Comparison of ENCODE assay signal across 7 cellular contexts in the genomic region with DNA sequence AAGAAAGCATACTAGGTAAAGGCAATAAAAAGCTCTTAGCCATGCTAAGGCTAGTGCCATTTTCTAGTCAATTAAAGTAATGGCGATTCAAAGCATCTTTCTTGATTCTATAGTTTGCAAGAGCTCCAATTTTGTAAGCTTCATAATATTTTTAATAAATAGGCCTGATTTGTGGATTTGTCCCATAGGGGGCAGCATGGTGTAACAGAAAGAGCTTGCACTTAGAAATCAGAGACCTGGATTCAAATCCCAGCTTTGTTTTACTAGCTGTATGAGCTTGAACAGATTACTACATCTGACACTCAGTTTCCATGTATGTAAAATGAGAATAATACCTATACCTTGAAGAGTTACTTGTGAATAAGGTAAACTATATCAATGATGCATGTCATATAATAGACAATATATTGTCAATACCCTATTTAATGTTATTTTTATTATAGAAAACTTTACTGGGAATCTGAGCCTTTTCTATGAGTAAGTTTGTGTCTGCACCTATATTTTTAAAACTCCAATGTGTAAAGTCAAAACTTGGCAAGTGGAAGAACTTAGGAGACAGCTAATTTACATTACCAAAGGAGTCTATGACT.
DNase-seq lines count a peak whose midpoint lies in the region; ATAC-seq lines count a peak whose summit lies in the region.

No MANE protein-coding gene starts in this region.

- no peak for ATAC-seq in GM18858 (IDR thresholded peaks at IDR 0.05; ENCODE audit: unreplicated experiment)
- ATAC-seq in GM21717 (IDR thresholded peaks at IDR 0.05; ENCODE audit: unreplicated experiment): no peak

- DNase-seq in ELR (ENCODE audit: low read depth) (peak; percentile 71), LHCN-M2 (ENCODE audit: low read depth) (peak; percentile 60), myocyte (ENCODE audit: low read depth) (peak; percentile 69), globus pallidus (ENCODE audit: low spot score) (no peak)
- DNase-seq in activated naive CD4-positive, alpha-beta T cell treated with anti-CD3 and anti-CD28 coated beads, Interleukin-2, amount 50 U/mL, for 16 hours: peak; percentile 27
